ENCODE assay signal across 19 cellular contexts in the genomic region with DNA sequence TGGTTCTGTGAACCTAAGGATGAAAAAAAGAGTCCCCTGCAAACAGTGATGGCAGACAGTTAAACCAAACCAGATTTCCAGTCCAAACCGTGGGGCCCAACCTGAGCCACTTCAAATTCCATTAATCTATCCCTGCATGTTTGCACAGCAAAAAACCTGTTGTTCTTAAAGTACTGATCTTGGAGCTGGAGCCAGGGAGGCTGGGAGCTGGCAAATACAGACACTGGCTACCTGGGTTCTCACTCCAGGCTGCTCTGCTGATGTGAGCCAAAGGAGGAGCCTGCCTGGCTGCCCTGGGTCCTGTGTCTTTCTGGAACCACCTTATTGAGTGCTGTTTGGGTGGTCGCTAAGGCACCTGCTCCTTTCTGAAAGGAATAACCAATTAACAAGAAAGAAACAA. TPM values are rescaled to one million over a fixed set of nuclear protein-coding genes. Genes with fewer than 3 reads are reported as not detected.
DNase-seq lines count a peak whose midpoint lies in the region; ATAC-seq and TF ChIP-seq lines count a peak whose summit lies in the region.
"Had no signal": no experiment of that assay in that cellular context is flagged by ENCODE, and none has a peak within 500 bp of the region (broad histone marks: within the 10 kb centered on the region; RNA-seq: fewer than 3 reads in every experiment).

No MANE protein-coding gene starts in this region.

- no peak for TF ChIP-seq EP300 in esophagus muscularis mucosa (IDR thresholded peaks at IDR 0.05)

- H3K27me3 ChIP-seq in esophagus muscularis mucosa (no peaks in the 10 kb centered on the region), upper lobe of right lung (no peaks in the 10 kb centered on the region)
- H3K27me3 ChIP-seq: BLaER1 treated with 17β-estradiol and CSF1 and Interleukin-3, amounts not matched to agents 10 nM and 100 nM; foreskin keratinocyte; vagina had no signal

- DNase-seq in NCI-H748 (lab: John Stamatoyannopoulos, UW; ENCODE audit: unreplicated experiment) (peak; percentile 40), NCI-H748 treated with DMSO at 0.1 percent for 48 hours (lab: John Stamatoyannopoulos, UW) (no peak), NCI-H2029 treated with DMSO at 0.1 percent for 48 hours (lab: John Stamatoyannopoulos, UW) (peak; percentile 99), esophagus muscularis mucosa (ENCODE audit: extremely low spot score) (peak; percentile 80), upper lobe of right lung (no peak), T-helper 2 cell (no peak), EL (no peak)
- DNase-seq: activated naive CD8-positive, alpha-beta T cell treated with anti-CD3 and anti-CD28 coated beads for 36 hours; cerebellar nuclear complex; foreskin keratinocyte; Karpas-422; right cardiac atrium had no signal

- no peak overlapping the region for H3K4me3 ChIP-seq in esophagus muscularis mucosa
- H3K4me3 ChIP-seq in upper lobe of right lung: no peak overlapping the region
- H3K4me3 ChIP-seq: BLaER1 treated with 17β-estradiol and CSF1 and Interleukin-3, amounts not matched to agents 10 nM and 100 nM; vagina had no signal

- H3K27ac ChIP-seq in esophagus muscularis mucosa (replicated peaks in 1 of 4) (no peak overlapping the region), upper lobe of right lung (no peak overlapping the region)
- H3K27ac ChIP-seq: BLaER1 treated with 17β-estradiol and CSF1 and Interleukin-3, amounts not matched to agents 10 nM and 100 nM; foreskin keratinocyte; vagina had no signal

- no peak for TF ChIP-seq POLR2A in esophagus muscularis mucosa (IDR thresholded peaks at IDR 0.05; ENCODE audit: low read depth)

- peak; percentile 81 for ATAC-seq in upper lobe of right lung
- no peak for ATAC-seq in HG02852 (IDR thresholded peaks at IDR 0.05; ENCODE audit: unreplicated experiment)
- ATAC-seq: foreskin keratinocyte, right cardiac atrium had no signal

- H3K4me1 ChIP-seq in esophagus muscularis mucosa: no peaks in the 10 kb centered on the region
- H3K4me1 ChIP-seq in upper lobe of right lung: peaks cover 5% of the 10 kb centered on the region
- H3K4me1 ChIP-seq: BLaER1 treated with 17β-estradiol and CSF1 and Interleukin-3, amounts not matched to agents 10 nM and 100 nM; foreskin keratinocyte; vagina had no signal

- TF ChIP-seq CTCF in esophagus muscularis mucosa (IDR thresholded peaks at IDR 0.05) (no peak), upper lobe of right lung (IDR thresholded peaks at IDR 0.05) (no peak)

- WGBS in esophagus muscularis mucosa: 46% methylated on average over 2 of the region's 2 CpGs

- H3K9me3 ChIP-seq in esophagus muscularis mucosa (no peaks in the 10 kb centered on the region), upper lobe of right lung (no peaks in the 10 kb centered on the region)
- H3K9me3 ChIP-seq: vagina had no signal

- intact Hi-C loops in esophagus muscularis mucosa (cut with DNase I): no loop called here
- intact Hi-C loops in upper lobe of right lung (cut with DNase I): no loop called here

- H3K36me3 ChIP-seq in esophagus muscularis mucosa (no peaks in the 10 kb centered on the region), upper lobe of right lung (no peaks in the 10 kb centered on the region)
- H3K36me3 ChIP-seq: BLaER1 treated with 17β-estradiol and CSF1 and Interleukin-3, amounts not matched to agents 10 nM and 100 nM; vagina had no signal

RNA-seq across cellular contexts. Expression of a gene that starts 16.4 kb away (rescaled TPM):
- total RNA-seq in esophagus muscularis mucosa (not detected), upper lobe of right lung (0.41 TPM)
- total RNA-seq: activated naive CD8-positive, alpha-beta T cell treated with anti-CD3 and anti-CD28 coated beads for 36 hours; epithelial cell of proximal tubule; foreskin keratinocyte; H4; lung microvascular endothelial cell; osteoblast; right cardiac atrium; vagina had no signal

RNA-seq across cellular contexts. Expression of a gene that starts 51.4 kb away (rescaled TPM):
- total RNA-seq in esophagus muscularis mucosa (100 to 1,000 TPM; 238 to 334 (median 288) TPM), upper lobe of right lung (440 TPM)

RNA-seq across cellular contexts. Expression of a gene that starts 51.8 kb away (rescaled TPM):
- total RNA-seq in esophagus muscularis mucosa: 1 to 10 TPM; 4.8 to 8.6 (median 7.1) TPM
- 4.7 TPM for total RNA-seq in upper lobe of right lung

RNA-seq across cellular contexts. Expression of a gene that starts 55.5 kb away (rescaled TPM):
- total RNA-seq in esophagus muscularis mucosa: 10 to 100 TPM; 22.8 to 35.6 (median 28.9) TPM
- 18.1 TPM for total RNA-seq in upper lobe of right lung

RNA-seq across cellular contexts. Expression of a gene that starts 56.1 kb away (rescaled TPM):
- 10 to 100 TPM; 17.4 to 20.8 (median 17.6) TPM for total RNA-seq in esophagus muscularis mucosa
- 16.8 TPM for total RNA-seq in upper lobe of right lung

Comparison
In these comparisons a context has a peak if more than half of its experiments do, and no peak if none do; other contexts are left out.
1. DNase-seq: peak in NCI-H748 (single experiment), NCI-H2029 treated with DMSO at 0.1 percent for 48 hours (single experiment) and esophagus muscularis mucosa (single experiment); none in NCI-H748 treated with DMSO at 0.1 percent for 48 hours (single experiment), upper lobe of right lung (single experiment), T-helper 2 cell (0 of 5) and EL (single experiment).